ENCODE assay signal across 10 cellular contexts in the genomic region with DNA sequence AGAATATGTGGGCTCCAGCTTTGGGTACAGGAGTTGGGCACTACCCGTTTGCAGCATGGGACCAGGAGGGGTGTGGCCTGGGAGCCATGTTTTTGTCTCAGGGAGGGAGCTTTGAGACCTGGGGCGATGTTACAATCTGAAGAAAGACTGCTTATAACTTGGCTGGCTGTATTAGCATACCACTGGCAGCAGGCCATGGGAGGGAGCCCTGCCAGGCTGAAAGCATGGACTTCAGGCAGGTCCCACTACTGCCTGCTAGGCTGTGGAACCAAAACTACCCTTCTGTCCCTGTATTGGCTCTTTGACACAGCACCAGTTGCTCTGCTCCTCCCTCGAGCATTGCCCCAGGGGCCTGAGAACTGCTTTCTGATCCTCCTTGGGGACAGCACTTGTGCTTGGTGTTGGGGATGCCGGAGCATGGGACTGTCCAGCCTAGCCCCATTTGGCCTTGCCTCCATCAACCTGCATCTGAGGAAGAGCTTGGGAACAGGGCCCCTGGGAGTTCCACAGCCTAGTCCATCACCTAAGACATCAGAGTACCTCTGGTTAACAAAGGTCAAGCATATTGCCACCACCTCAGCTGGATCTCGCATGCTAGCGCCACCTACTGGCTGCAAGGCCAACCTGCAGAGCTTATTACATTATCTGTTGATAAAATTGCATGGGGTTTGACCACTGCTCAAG.
DNase-seq lines count a peak whose midpoint lies in the region; ATAC-seq, FAIRE-seq and TF ChIP-seq lines count a peak whose summit lies in the region.
"Had no signal": no experiment of that assay in that cellular context is flagged by ENCODE, and none has a peak within 500 bp of the region (broad histone marks: within the 10 kb centered on the region; RNA-seq: fewer than 3 reads in every experiment).

No MANE protein-coding gene starts in this region.

- no peak overlapping the region for H2AFZ ChIP-seq in MM.1S (ENCODE audit: low read length)
- no peak overlapping the region for H2AFZ ChIP-seq in hepatocyte

- H3K4me1 ChIP-seq in MM.1S (ENCODE audit: low read length) (no peaks in the 10 kb centered on the region), hepatocyte (ENCODE audit: insufficient read depth) (no peaks in the 10 kb centered on the region)

- TF ChIP-seq CTCF in D721Med (IDR thresholded peaks at IDR 0.05; ENCODE audit: insufficient read depth, missing control alignments) (peak; percentile 48), MM.1S (IDR thresholded peaks at IDR 0.05; ENCODE audit: low read length) (peak; percentile 73), hepatocyte (IDR thresholded peaks at IDR 0.05; ENCODE audit: poor library complexity) (peak; percentile 49)

- no peaks in the 10 kb centered on the region for H3F3A ChIP-seq in MM.1S (ENCODE audit: insufficient read depth, low read length)

- H3K79me2 ChIP-seq in MM.1S (ENCODE audit: low read length), result no peaks in the 10 kb centered on the region
- H3K79me2 ChIP-seq in hepatocyte, result peaks cover 30% of the 10 kb centered on the region

- H3K27ac Mint-ChIP-seq in activated T-cell treated with anti-CD3 and anti-CD28 coated beads, Interleukin-2, amount 50 U/mL, for 24 hours, result no peak overlapping the region

- H3K27me3 Mint-ChIP-seq in activated T-cell treated with anti-CD3 and anti-CD28 coated beads, Interleukin-2, amount 50 U/mL, for 24 hours, result no peaks in the 10 kb centered on the region

- FAIRE-seq in D721Med (lab: Jason Lieb, UNC), result no peak

- WGBS in hepatocyte (ENCODE audit: low lambda C conversion rate, missing lambda C conversion rate), result 58% methylated on average over 6 of the region's 6 CpGs

- H3K4me2 ChIP-seq in MM.1S (ENCODE audit: low read depth, low read length) (no peak overlapping the region), hepatocyte (no peak overlapping the region)

- H3K9ac ChIP-seq in MM.1S (ENCODE audit: low read length), result no peak overlapping the region

- no peak for DNase-seq in D721Med (ENCODE audit: insufficient read length, low spot score)
- peak; percentile 39 for DNase-seq in MM.1S
- DNase-seq in activated T-cell treated with anti-CD3 and anti-CD28 coated beads, Interleukin-2, amount 50 U/mL, for 24 hours, result peak; percentile 38
- DNase-seq in hepatocyte (ENCODE audit: low spot score), result peak; percentile 6
- peak; percentile 7 to 8 for DNase-seq in stimulated activated CD8-positive, alpha-beta memory T cell treated with anti-CD3 and anti-CD28 coated beads, Interleukin-2, amount 100 ng/mL, for 48 hours (ENCODE audit: low read depth in 2 of 2)
- DNase-seq in NCI-H2227 (lab: John Stamatoyannopoulos, UW; ENCODE audit: unreplicated experiment), result no peak

- ATAC-seq in GM19468 (IDR thresholded peaks at IDR 0.05; ENCODE audit: extremely low read depth, unreplicated experiment) (peak; percentile 39), HG02840 (IDR thresholded peaks at IDR 0.05; ENCODE audit: low FRiP score, unreplicated experiment) (no peak)
- ATAC-seq: naive thymus-derived CD8-positive, alpha-beta T cell had no signal

- peaks cover 27% of the 10 kb centered on the region for H3K9me3 Mint-ChIP-seq in activated T-cell treated with anti-CD3 and anti-CD28 coated beads, Interleukin-2, amount 50 U/mL, for 24 hours

- no peaks in the 10 kb centered on the region for H3K9me2 ChIP-seq in MM.1S (replicated peaks; ENCODE audit: insufficient read depth, low read length)
- H3K9me2 ChIP-seq in hepatocyte (replicated peaks; ENCODE audit: insufficient read depth), result no peaks in the 10 kb centered on the region

- no peaks in the 10 kb centered on the region for H3K9me3 ChIP-seq in MM.1S (replicated peaks; ENCODE audit: insufficient read depth, low read length)
- peaks cover 24% of the 10 kb centered on the region for H3K9me3 ChIP-seq in hepatocyte (ENCODE audit: low read depth)

- peaks cover 7% of the 10 kb centered on the region for H3K36me3 Mint-ChIP-seq in activated T-cell treated with anti-CD3 and anti-CD28 coated beads, Interleukin-2, amount 50 U/mL, for 24 hours (ENCODE audit: low read depth)

- H4K20me1 ChIP-seq in MM.1S (ENCODE audit: insufficient read depth, low read length), result no peaks in the 10 kb centered on the region
- H4K20me1 ChIP-seq in hepatocyte (ENCODE audit: insufficient read depth, poor library complexity, severe bottlenecking), result no peaks in the 10 kb centered on the region

- H3K27me3 ChIP-seq in MM.1S (replicated peaks; ENCODE audit: insufficient read depth, low read length) (no peaks in the 10 kb centered on the region), hepatocyte (no peaks in the 10 kb centered on the region)

- H3K4me3 ChIP-seq in MM.1S (ENCODE audit: low read length), result no peak overlapping the region
- no peak overlapping the region for H3K4me3 ChIP-seq in hepatocyte
- H3K4me3 ChIP-seq: SK-N-MC had no signal

- H3K36me3 ChIP-seq in MM.1S (replicated peaks; ENCODE audit: insufficient read depth, low read length), result no peaks in the 10 kb centered on the region
- H3K36me3 ChIP-seq in hepatocyte (replicated peaks; ENCODE audit: insufficient read depth, low read depth), result no peaks in the 10 kb centered on the region

- no peak overlapping the region for H3K27ac ChIP-seq in MM.1S (ENCODE audit: low read length)
- H3K27ac ChIP-seq in hepatocyte, result no peak overlapping the region
- H3K27ac ChIP-seq: SK-N-MC had no signal

- H3K4me3 Mint-ChIP-seq in activated T-cell treated with anti-CD3 and anti-CD28 coated beads, Interleukin-2, amount 50 U/mL, for 24 hours, result no peak overlapping the region
- H3K4me3 Mint-ChIP-seq: naive thymus-derived CD8-positive, alpha-beta T cell had no signal

- no peaks in the 10 kb centered on the region for H3K4me1 Mint-ChIP-seq in activated T-cell treated with anti-CD3 and anti-CD28 coated beads, Interleukin-2, amount 50 U/mL, for 24 hours (ENCODE audit: low read depth)

Comparison
In these comparisons a context has a peak if more than half of its experiments do, and no peak if none do; other contexts are left out.
1. DNase-seq: peak in MM.1S (single experiment), activated T-cell treated with anti-CD3 and anti-CD28 coated beads, Interleukin-2, amount 50 U/mL, for 24 hours (single experiment), hepatocyte (single experiment) and stimulated activated CD8-positive, alpha-beta memory T cell treated with anti-CD3 and anti-CD28 coated beads, Interleukin-2, amount 100 ng/mL, for 48 hours (2 of 2); none in D721Med (single experiment) and NCI-H2227 (single experiment).
2. Peak in every context shown above with its lines, with median percentiles within 50 percentile points of each other: CTCF ChIP-seq.